Comparison of ENCODE assay signal across 1 cellular context in genomic region chr5:112294126-112294525, GRCh38.
TF ChIP-seq lines count a peak whose summit lies in the region.

No MANE protein-coding gene starts in this region.

TF ChIP-seq in GM23338, 12 proteins besides CTCF, POLR2A, EP300 and RAD21 (continued from another document):
- TF ChIP-seq ZNF462 (CRISPR knock-in tag; IDR thresholded peaks at IDR 0.05), result no peak
